Comparison of ENCODE assay signal across 23 cellular contexts in the genomic region with DNA sequence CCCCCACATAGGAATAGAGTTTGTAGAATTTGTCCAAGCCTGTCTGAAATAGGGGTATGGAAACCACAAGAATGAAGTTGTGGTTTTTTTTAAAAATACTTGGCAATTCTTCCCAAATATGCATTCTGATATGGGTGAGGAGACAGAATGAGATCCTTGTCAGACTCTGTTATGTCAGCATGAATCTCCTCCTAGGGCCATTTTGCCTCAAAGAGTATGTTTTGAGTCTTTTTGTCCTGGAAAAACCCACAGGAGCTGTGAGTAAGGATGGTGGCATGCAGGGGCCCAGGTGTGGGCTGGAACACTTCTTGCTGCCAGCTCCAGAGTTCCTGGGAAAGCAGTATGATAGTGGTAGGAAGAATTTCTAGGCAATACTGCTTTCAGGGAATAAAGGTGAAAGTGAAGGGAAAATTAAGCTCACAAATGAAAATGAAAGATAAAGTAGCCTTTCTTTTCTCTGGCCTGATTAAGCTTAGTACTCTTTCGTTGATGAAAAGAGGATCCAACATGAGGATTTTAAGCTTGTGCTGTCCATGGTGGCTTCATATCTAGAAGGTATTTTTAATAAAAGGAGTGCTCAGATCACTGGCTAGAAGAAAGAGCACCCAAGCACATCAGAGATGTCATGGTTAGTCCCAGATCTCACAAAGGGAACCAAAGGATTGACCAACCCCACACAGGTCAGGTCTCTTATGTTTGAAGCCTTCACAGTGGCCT.
A peak's percentile ranks its signal among the peaks of the same experiment; 100 is the strongest.
DNase-seq lines count a peak whose midpoint lies in the region; ATAC-seq, FAIRE-seq and TF ChIP-seq lines count a peak whose summit lies in the region.
"Had no signal": no experiment of that assay in that cellular context is flagged by ENCODE, and none has a peak within 500 bp of the region (broad histone marks: within the 10 kb centered on the region; RNA-seq: fewer than 3 reads in every experiment).

No MANE protein-coding gene starts in this region.

- H3K27ac ChIP-seq in IMR-90 (ENCODE audit: insufficient read depth, low read length) (no peak overlapping the region), GM12878 (ENCODE audit: control insufficient read depth, insufficient read depth) (no peak overlapping the region)
- H3K27ac ChIP-seq: left lung, PC-9 had no signal

- BruUV-seq in IMR-90 (replicated peaks; lab: Mats Ljungman, UMichigan), result no TSS peak
- BruUV-seq in GM12878 (replicated peaks; lab: Mats Ljungman, UMichigan), result no TSS peak

- H3K27me3 ChIP-seq in IMR-90 (ENCODE audit: control insufficient read depth, insufficient read depth, low read length) (peaks cover 3% of the 10 kb centered on the region), GM12878 (replicated peaks in 1 of 2; ENCODE audit: control insufficient read depth in 2 of 2, insufficient read depth in 2 of 2, low read length in 1 of 2) (no peaks in the 10 kb centered on the region), kidney epithelial cell (ENCODE audit: control insufficient read depth, insufficient read depth, low read length) (no peaks in the 10 kb centered on the region)
- H3K27me3 ChIP-seq: left lung had no signal

- H3K14ac ChIP-seq in IMR-90 (replicated peaks; ENCODE audit: low read depth, low read length), result no peak overlapping the region

- H3K4me3 ChIP-seq in IMR-90 (ENCODE audit: insufficient read depth, low read depth, low read length), result no peak overlapping the region
- H3K4me3 ChIP-seq in GM12878, result no peak overlapping the region
- no peak overlapping the region for H3K4me3 ChIP-seq in kidney epithelial cell (ENCODE audit: low read depth, low read length)
- H3K4me3 ChIP-seq: left lung, PC-9 had no signal

- DNase-seq in AG08395 (ENCODE audit: low spot score) (peak; percentile 20), IMR-90 (peak; percentile 65), GM12878 (ENCODE audit: low read depth, low spot score) (no peak), kidney epithelial cell (ENCODE audit: low read depth) (peak; percentile 52), WTC11 (ENCODE audit: low spot score) (no peak)
- DNase-seq in activated naive CD8-positive, alpha-beta T cell treated with anti-CD3 and anti-CD28 coated beads, Interleukin-2, amount 50 U/mL, for 24 hours, result no peak
- DNase-seq in activated T-cell treated with anti-CD3 and anti-CD28 coated beads, Interleukin-2, amount 50 U/mL, for 1 hour, result no peak
- DNase-seq: activated CD8-positive, alpha-beta memory T cell treated with anti-CD3 and anti-CD28 coated beads, Interleukin-2, amount 10 ng/mL, durations not matched to agents 7 days and 5 days; activated naive CD4-positive, alpha-beta T cell; COR-L47; hippocampal formation; Karpas-422; left lung; naive B cell; NCI-H146; NCI-H524 treated with DMSO at 0.1 percent for 48 hours; stimulated activated CD4-positive, alpha-beta T cell treated with anti-CD3 and anti-CD28 coated beads, Interleukin-1b, Interleukin-23, amount 100 ng/mL, for 48 hours; T-cell had no signal

- H3K23ac ChIP-seq in IMR-90 (ENCODE audit: low read depth, low read length), result no peak overlapping the region

- H2AFZ ChIP-seq in IMR-90 (replicated peaks; ENCODE audit: low read length, poor library complexity) (no peak overlapping the region), GM12878 (ENCODE audit: control insufficient read depth, low read depth, low read length) (no peak overlapping the region)
- H2AFZ ChIP-seq: PC-9 had no signal

- H3K27me3 Mint-ChIP-seq in activated naive CD8-positive, alpha-beta T cell treated with anti-CD3 and anti-CD28 coated beads, Interleukin-2, amount 50 U/mL, for 24 hours, result peaks cover 5% of the 10 kb centered on the region
- no peaks in the 10 kb centered on the region; the same call in 1 of the 2 replicates for H3K27me3 Mint-ChIP-seq in WTC11 (ENCODE audit: low read depth)
- H3K27me3 Mint-ChIP-seq: central memory CD8-positive, alpha-beta T cell; naive B cell; type B pancreatic cell had no signal

- H3K4me2 ChIP-seq in IMR-90 (ENCODE audit: low read depth, low read length), result no peak overlapping the region
- no peak overlapping the region for H3K4me2 ChIP-seq in GM12878 (ENCODE audit: control insufficient read depth, insufficient read depth)
- H3K4me2 ChIP-seq: PC-9 had no signal

- no peak for TF ChIP-seq CTCF in IMR-90 (conservative IDR thresholded peaks at IDR 0.05; ENCODE audit: low read depth, low read length)
- TF ChIP-seq CTCF in GM12878 (IDR thresholded peaks at IDR 0.05 in 2 of 3, conservative IDR thresholded peaks at IDR 0.05 in 1 of 3; ENCODE audit: control insufficient read depth in 2 of 3, extremely low read depth in 1 of 3, insufficient read depth in 1 of 3, low read depth in 3 of 3, low read length in 3 of 3), result no peak
- TF ChIP-seq CTCF in kidney epithelial cell (IDR thresholded peaks at IDR 0.05; ENCODE audit: insufficient read depth, low read length, poor library complexity, severe bottlenecking), result no peak
- TF ChIP-seq CTCF in WTC11 (IDR thresholded peaks at IDR 0.05), result no peak

- H3K36me3 ChIP-seq in IMR-90 (ENCODE audit: control insufficient read depth, insufficient read depth, low read length) (no peaks in the 10 kb centered on the region), GM12878 (ENCODE audit: control insufficient read depth in 2 of 2, insufficient read depth in 2 of 2, low read length in 1 of 2) (no peaks in the 10 kb centered on the region), kidney epithelial cell (ENCODE audit: control insufficient read depth, insufficient read depth, low read length) (no peaks in the 10 kb centered on the region)
- H3K36me3 ChIP-seq: left lung had no signal

- intact Hi-C loops in IMR-90 (cut with micrococcal nuclease) (no loop called here), GM12878 (cut with micrococcal nuclease; ENCODE audit: unreplicated experiment) (no loop called here)

- no peak overlapping the region for H2BK120ac ChIP-seq in IMR-90 (ENCODE audit: low read depth, low read length)

- H3K9me3 ChIP-seq in IMR-90 (ENCODE audit: control insufficient read depth, insufficient read depth, low read length) (no peaks in the 10 kb centered on the region), GM12878 (replicated peaks; ENCODE audit: control insufficient read depth, insufficient read depth, low read length) (no peaks in the 10 kb centered on the region)
- H3K9me3 ChIP-seq: left lung had no signal

- POLR2A ChIA-PET in IMR-90 (lab: Charles Lee; ENCODE audit: unreplicated experiment) (no interaction called here), GM12878 (lab: Charles Lee) (interaction anchor here (0.6 to 0.8 kb wide), 2 partner anchors 12 to 16 kb away, joined by 4 to 7 read pairs; no protein-coding TSS in a partner anchor), WTC11 (lab: Charles Lee) (no interaction called here)

- CTCF ChIA-PET in IMR-90 (lab: Yijun Ruan, JAX), result no interaction called here
- CTCF ChIA-PET in GM12878 (lab: Yijun Ruan, JAX), result interaction anchor here (1.1 to 1.6 kb wide), 2 partner anchors 17 to 25 kb away, joined by 3 read pairs; no protein-coding TSS in a partner anchor
- CTCF ChIA-PET in WTC11 (lab: Charles Lee), result no interaction called here

- H4K20me1 ChIP-seq in IMR-90 (ENCODE audit: insufficient read depth, low read length) (no peaks in the 10 kb centered on the region), GM12878 (ENCODE audit: control insufficient read depth, insufficient read depth) (no peaks in the 10 kb centered on the region)

- RAD21 ChIA-PET in GM12878 (lab: Charles Lee; ENCODE audit: unreplicated experiment), result interaction anchor here (0.9 to 1.6 kb wide), 3 partner anchors 31 to 87 kb away, joined by 3 to 4 read pairs (median 4); no protein-coding TSS in a partner anchor

- H4K5ac ChIP-seq in IMR-90 (ENCODE audit: low read depth, low read length), result no peak overlapping the region

- H2AK5ac ChIP-seq in IMR-90 (ENCODE audit: low read depth, low read length), result no peak overlapping the region

- no peak overlapping the region for H3K4ac ChIP-seq in IMR-90 (ENCODE audit: low read depth, low read length)

- H2BK20ac ChIP-seq in IMR-90 (ENCODE audit: low read depth, low read length), result no peak overlapping the region

- ATAC-seq in IMR-90 (ENCODE audit: low read depth) (peak; percentile 48; the same call in 1 of the 2 replicates), GM12878 (no peak), HG03571 (IDR thresholded peaks at IDR 0.05; ENCODE audit: unreplicated experiment) (no peak), WTC11 (no peak)
- no peak for ATAC-seq in activated naive CD8-positive, alpha-beta T cell treated with anti-CD3 and anti-CD28 coated beads, Interleukin-2, amount 50 U/mL, for 24 hours
- ATAC-seq: activated CD8-positive, alpha-beta memory T cell treated with anti-CD3 and anti-CD28 coated beads, Interleukin-2, amount 10 ng/mL, durations not matched to agents 7 days and 5 days; left lung; T-cell had no signal

- H4K91ac ChIP-seq in IMR-90 (ENCODE audit: insufficient read depth, low read depth, low read length), result no peak overlapping the region

- H3K4me1 ChIP-seq in IMR-90 (ENCODE audit: control insufficient read depth, insufficient read depth, low read length) (peaks cover 7% of the 10 kb centered on the region), GM12878 (ENCODE audit: control insufficient read depth, insufficient read depth, low read length) (no peaks in the 10 kb centered on the region)
- H3K4me1 ChIP-seq: left lung had no signal

- no peak for TF ChIP-seq POLR2A in IMR-90 (IDR thresholded peaks at IDR 0.05; ENCODE audit: low read depth, low read length)
- TF ChIP-seq POLR2A in GM12878 (IDR thresholded peaks at IDR 0.05; ENCODE audit: low read depth, low read length), result no peak

- dilution Hi-C loops in IMR-90 (cut with HindIII; ENCODE audit: low sequenced_read_pairs, unreplicated experiment), result no loop called here

- H4K8ac ChIP-seq in IMR-90 (ENCODE audit: low read depth in 2 of 2, low read length in 2 of 2), result no peak overlapping the region

- no peak overlapping the region for H3K56ac ChIP-seq in IMR-90 (ENCODE audit: extremely low read depth, insufficient read depth, low read length)

- H3K79me1 ChIP-seq in IMR-90 (ENCODE audit: low read depth in 1 of 2, low read length in 2 of 2), result no peaks in the 10 kb centered on the region

- H3K9me3 Mint-ChIP-seq in activated naive CD8-positive, alpha-beta T cell treated with anti-CD3 and anti-CD28 coated beads, Interleukin-2, amount 50 U/mL, for 24 hours, result no peaks in the 10 kb centered on the region
- H3K9me3 Mint-ChIP-seq in WTC11, result no peaks in the 10 kb centered on the region
- H3K9me3 Mint-ChIP-seq: central memory CD8-positive, alpha-beta T cell; naive B cell; T-cell; type B pancreatic cell had no signal

- no peaks in the 10 kb centered on the region for H3K79me2 ChIP-seq in GM12878 (ENCODE audit: control insufficient read depth, insufficient read depth, low read length)

- H3K36me3 Mint-ChIP-seq in activated naive CD8-positive, alpha-beta T cell treated with anti-CD3 and anti-CD28 coated beads, Interleukin-2, amount 50 U/mL, for 24 hours (ENCODE audit: low read depth), result no peaks in the 10 kb centered on the region
- H3K36me3 Mint-ChIP-seq in WTC11, result no peaks in the 10 kb centered on the region
- H3K36me3 Mint-ChIP-seq: activated CD8-positive, alpha-beta memory T cell treated with anti-CD3 and anti-CD28 coated beads, Interleukin-2, amount 10 ng/mL, durations not matched to agents 7 days and 5 days; naive B cell; T-cell; type B pancreatic cell had no signal

- no peak overlapping the region for H3K4me3 Mint-ChIP-seq in activated naive CD8-positive, alpha-beta T cell treated with anti-CD3 and anti-CD28 coated beads, Interleukin-2, amount 50 U/mL, for 24 hours
- H3K4me3 Mint-ChIP-seq in WTC11, result no peak overlapping the region
- H3K4me3 Mint-ChIP-seq: activated CD8-positive, alpha-beta memory T cell treated with anti-CD3 and anti-CD28 coated beads, Interleukin-2, amount 10 ng/mL, durations not matched to agents 7 days and 5 days; central memory CD8-positive, alpha-beta T cell; naive B cell; T-cell; type B pancreatic cell had no signal

- H2AK9ac ChIP-seq in IMR-90 (replicated peaks; ENCODE audit: low read depth, low read length, poor library complexity), result no peak overlapping the region

- H3K9ac ChIP-seq in IMR-90 (ENCODE audit: low read depth, low read length) (no peak overlapping the region), GM12878 (ENCODE audit: control insufficient read depth, insufficient read depth, low read length) (no peak overlapping the region)

- H3K27ac Mint-ChIP-seq in activated naive CD8-positive, alpha-beta T cell treated with anti-CD3 and anti-CD28 coated beads, Interleukin-2, amount 50 U/mL, for 24 hours, result no peak overlapping the region
- no peak overlapping the region for H3K27ac Mint-ChIP-seq in WTC11
- H3K27ac Mint-ChIP-seq: activated CD8-positive, alpha-beta memory T cell treated with anti-CD3 and anti-CD28 coated beads, Interleukin-2, amount 10 ng/mL, durations not matched to agents 7 days and 5 days; naive B cell; T-cell; type B pancreatic cell had no signal

- SMC1A ChIA-PET in GM12878 (lab: Charles Lee; ENCODE audit: uncharacterized antibody, unreplicated experiment), result interaction anchor here (1.0 to 4.2 kb wide), 4 partner anchors 9 to 39 kb away, joined by 3 to 31 read pairs (median 4); no protein-coding TSS in a partner anchor

- H2BK5ac ChIP-seq in IMR-90 (ENCODE audit: low read depth, low read length, poor library complexity, severe bottlenecking), result no peak overlapping the region

- FAIRE-seq in GM12878 (lab: Jason Lieb, UNC), result no peak
- FAIRE-seq: endothelial cell of umbilical vein had no signal

- no peak for TF ChIP-seq EP300 in GM12878 (IDR thresholded peaks at IDR 0.05; ENCODE audit: borderline replicate concordance in 1 of 2, control insufficient read depth in 1 of 2, low read depth in 2 of 2, low read length in 2 of 2)

- in situ Hi-C loops in IMR-90 (cut with MboI; ENCODE audit: low sequenced_read_pairs), result loop anchor here (25.0 kb wide), 1 partner anchor 1112 kb away; no protein-coding TSS in a partner anchor
- in situ Hi-C loops in GM12878 (cut with MboI), result no loop called here

- 0 out of 3 replicates have a peak overlapping the region, but pooled peaks have one; percentile 32 for H2BK15ac ChIP-seq in IMR-90 (ENCODE audit: low read depth, low read length)

- H3K9me1 ChIP-seq in IMR-90 (ENCODE audit: insufficient read depth, low read length), result no peaks in the 10 kb centered on the region

- no peak for TF ChIP-seq RAD21 in IMR-90 (IDR thresholded peaks at IDR 0.05; ENCODE audit: low read length)
- no peak for TF ChIP-seq RAD21 in GM12878 (IDR thresholded peaks at IDR 0.05; ENCODE audit: insufficient read depth, low read depth, low read length)

- H3K4me1 Mint-ChIP-seq in activated naive CD8-positive, alpha-beta T cell treated with anti-CD3 and anti-CD28 coated beads, Interleukin-2, amount 50 U/mL, for 24 hours, result no peaks in the 10 kb centered on the region
- no peaks in the 10 kb centered on the region for H3K4me1 Mint-ChIP-seq in WTC11
- H3K4me1 Mint-ChIP-seq: activated CD8-positive, alpha-beta memory T cell treated with anti-CD3 and anti-CD28 coated beads, Interleukin-2, amount 10 ng/mL, durations not matched to agents 7 days and 5 days; central memory CD8-positive, alpha-beta T cell; naive B cell; T-cell had no signal

- WGBS in IMR-90 (ENCODE audit: extremely low coverage in 2 of 2, insufficient read length in 1 of 2), 2 experiments, result no CpG with 5 or more reads among the region's 1 CpG
- 21% methylated on average over 1 of the region's 1 CpG for WGBS in GM12878 (ENCODE audit: insufficient coverage, insufficient replicate concordance, low lambda C conversion rate, missing lambda C conversion rate)

- no peak overlapping the region for H3K18ac ChIP-seq in IMR-90 (ENCODE audit: low read depth, low read length)

Comparison
In these comparisons a context has a peak if more than half of its experiments do, and no peak if none do; other contexts are left out.
1. DNase-seq: peak in AG08395 (single experiment), IMR-90 (single experiment) and kidney epithelial cell (single experiment); none in GM12878 (single experiment), activated naive CD8-positive, alpha-beta T cell treated with anti-CD3 and anti-CD28 coated beads, Interleukin-2, amount 50 U/mL, for 24 hours (single experiment), WTC11 (single experiment) and activated T-cell treated with anti-CD3 and anti-CD28 coated beads, Interleukin-2, amount 50 U/mL, for 1 hour (single experiment).